4 cellular contexts compared by ENCODE assay signal in genomic region chr7:143709895-143710294, GRCh38. TPM values are rescaled to one million over a fixed set of nuclear protein-coding genes. Genes with fewer than 3 reads are reported as not detected.
"Had no signal": no experiment of that assay in that cellular context is flagged by ENCODE, and none has a peak within 500 bp of the region (broad histone marks: within the 10 kb centered on the region; RNA-seq: fewer than 3 reads in every experiment).

No MANE protein-coding gene starts in this region.

RNA-seq across cellular contexts. Expression of gene CTAGE6, which starts 47.6 kb away (rescaled TPM):
- total RNA-seq: foreskin keratinocyte, heart left ventricle, left lobe of liver, left ventricle myocardium inferior had no signal
